Comparison of ENCODE assay signal across 8 cellular contexts in genomic region chr3:122794779-122795673, GRCh38. TPM values are rescaled to one million over a fixed set of nuclear protein-coding genes. Genes with fewer than 3 reads are reported as not detected.
DNase-seq lines count a peak whose midpoint lies in the region; ATAC-seq, FAIRE-seq and TF ChIP-seq lines count a peak whose summit lies in the region.

TSS of gene SLC49A4 (plus strand) at chr3:122795069. CDS start at chr3:122795193, 124 bp downstream.

- H3K36me3 ChIP-seq in prostate gland = no peaks in the 10 kb centered on the region

- peaks cover 3% of the 10 kb centered on the region for H3K36me3 Mint-ChIP-seq in activated naive CD4-positive, alpha-beta T cell treated with anti-CD3 and anti-CD28 coated beads, Interleukin-2, amount 50 U/mL, for 24 hours

- peak; percentile 92 for ATAC-seq in Right ventricle myocardium inferior

- FAIRE-seq in G401.6 (lab: Jason Lieb, UNC) (peak; percentile 64), urothelium cell line (lab: Jason Lieb, UNC) (peak; percentile 95)

- H3K9me3 Mint-ChIP-seq in activated naive CD4-positive, alpha-beta T cell treated with anti-CD3 and anti-CD28 coated beads, Interleukin-2, amount 50 U/mL, for 24 hours = no peaks in the 10 kb centered on the region

- peak; percentile 60 for DNase-seq in HCEC 1CT
- DNase-seq in NCI-H460 (ENCODE audit: extremely low read depth, low read depth) = peak; percentile 58
- peak; percentile 92 for DNase-seq in Right ventricle myocardium inferior (ENCODE audit: missing footprints)
- DNase-seq in prostate gland (ENCODE audit: low spot score) = peak; percentile 79
- DNase-seq in urothelium cell line (ENCODE audit: low spot score) = peak; percentile 96
- no peak for DNase-seq in MV-4-11 (lab: John Stamatoyannopoulos, UW)

- TF ChIP-seq CTCF in prostate gland (IDR thresholded peaks at IDR 0.05) = no peak

- H3K4me1 ChIP-seq in prostate gland (replicated peaks) = no peaks in the 10 kb centered on the region

- H3K4me3 Mint-ChIP-seq in activated naive CD4-positive, alpha-beta T cell treated with anti-CD3 and anti-CD28 coated beads, Interleukin-2, amount 50 U/mL, for 24 hours = peak within 1 kb of the TSS; percentile 84

- peak within 1 kb of the TSS; percentile 95 to 96 for H3K27ac ChIP-seq in prostate gland

- intact Hi-C loops in Right ventricle myocardium inferior (cut with DNase I) (loop anchor here (10.0 kb wide), 1 partner anchor 230 kb away; the partner anchor contains the start of genes DTX3L and PARP9), prostate gland (cut with DNase I) (loop anchor here (5.0 kb wide), 1 partner anchor 233 kb away; the partner anchor contains the start of genes DTX3L and PARP9)

- H3K27me3 ChIP-seq in prostate gland (replicated peaks; ENCODE audit: insufficient read depth) = no peaks in the 10 kb centered on the region

- peak within 1 kb of the TSS; percentile 88 for H3K27ac Mint-ChIP-seq in activated naive CD4-positive, alpha-beta T cell treated with anti-CD3 and anti-CD28 coated beads, Interleukin-2, amount 50 U/mL, for 24 hours

- H3K9me3 ChIP-seq in prostate gland = no peaks in the 10 kb centered on the region

- H3K27me3 Mint-ChIP-seq in activated naive CD4-positive, alpha-beta T cell treated with anti-CD3 and anti-CD28 coated beads, Interleukin-2, amount 50 U/mL, for 24 hours = no peaks in the 10 kb centered on the region

- peak within 1 kb of the TSS; percentile 83 to 90 for H3K4me3 ChIP-seq in prostate gland

- under 1% methylated on average over 59 of the region's 84 CpGs for WGBS in prostate gland

- peak; percentile 93 for TF ChIP-seq POLR2A in prostate gland (IDR thresholded peaks at IDR 0.05)

- H3K4me1 Mint-ChIP-seq in activated naive CD4-positive, alpha-beta T cell treated with anti-CD3 and anti-CD28 coated beads, Interleukin-2, amount 50 U/mL, for 24 hours = peaks cover 26% of the 10 kb centered on the region

RNA-seq across cellular contexts. Expression of gene SLC49A4, which starts in this region (rescaled TPM):
- total RNA-seq in NCI-H460 (2014; rRNA removed; shearing (Covaris generic)) = 11.7 and 12.6 TPM in 2 replicates
- 8.7 and 13.9 TPM in 2 replicates for polyA plus RNA-seq in NCI-H460 (2014; cell fraction: nucleus; rRNA removed)
- total RNA-seq in Right ventricle myocardium inferior (16.1 TPM), prostate gland (10 to 100 TPM; 26.7 to 34.7 TPM)
